ENCODE assay signal across 2 cellular contexts in the genomic region with DNA sequence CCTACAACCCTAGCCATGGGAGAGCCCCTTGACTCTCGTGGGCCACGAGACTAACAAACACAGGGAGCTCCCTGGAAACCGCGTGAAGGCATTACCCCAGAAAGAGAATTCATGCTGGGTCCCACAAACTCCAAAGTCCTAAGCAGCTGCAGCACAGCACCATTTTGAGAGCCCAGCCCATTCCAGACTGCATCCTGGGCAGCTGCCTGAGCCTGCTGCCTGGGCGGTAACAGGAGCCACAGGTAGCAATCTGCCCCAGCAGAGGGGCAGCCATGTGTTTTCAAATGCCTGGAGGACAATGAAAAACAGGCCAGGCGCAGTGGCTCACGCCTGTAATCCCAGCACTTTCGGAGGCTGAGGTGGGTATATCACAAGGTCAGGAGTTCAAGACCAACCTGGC.
TF ChIP-seq lines count a peak whose summit lies in the region.

No MANE protein-coding gene starts in this region.

TF ChIP-seq in GM23338, 12 proteins besides CTCF, POLR2A, EP300 and RAD21 (continues in another document):
- TF ChIP-seq, protein P1, sequence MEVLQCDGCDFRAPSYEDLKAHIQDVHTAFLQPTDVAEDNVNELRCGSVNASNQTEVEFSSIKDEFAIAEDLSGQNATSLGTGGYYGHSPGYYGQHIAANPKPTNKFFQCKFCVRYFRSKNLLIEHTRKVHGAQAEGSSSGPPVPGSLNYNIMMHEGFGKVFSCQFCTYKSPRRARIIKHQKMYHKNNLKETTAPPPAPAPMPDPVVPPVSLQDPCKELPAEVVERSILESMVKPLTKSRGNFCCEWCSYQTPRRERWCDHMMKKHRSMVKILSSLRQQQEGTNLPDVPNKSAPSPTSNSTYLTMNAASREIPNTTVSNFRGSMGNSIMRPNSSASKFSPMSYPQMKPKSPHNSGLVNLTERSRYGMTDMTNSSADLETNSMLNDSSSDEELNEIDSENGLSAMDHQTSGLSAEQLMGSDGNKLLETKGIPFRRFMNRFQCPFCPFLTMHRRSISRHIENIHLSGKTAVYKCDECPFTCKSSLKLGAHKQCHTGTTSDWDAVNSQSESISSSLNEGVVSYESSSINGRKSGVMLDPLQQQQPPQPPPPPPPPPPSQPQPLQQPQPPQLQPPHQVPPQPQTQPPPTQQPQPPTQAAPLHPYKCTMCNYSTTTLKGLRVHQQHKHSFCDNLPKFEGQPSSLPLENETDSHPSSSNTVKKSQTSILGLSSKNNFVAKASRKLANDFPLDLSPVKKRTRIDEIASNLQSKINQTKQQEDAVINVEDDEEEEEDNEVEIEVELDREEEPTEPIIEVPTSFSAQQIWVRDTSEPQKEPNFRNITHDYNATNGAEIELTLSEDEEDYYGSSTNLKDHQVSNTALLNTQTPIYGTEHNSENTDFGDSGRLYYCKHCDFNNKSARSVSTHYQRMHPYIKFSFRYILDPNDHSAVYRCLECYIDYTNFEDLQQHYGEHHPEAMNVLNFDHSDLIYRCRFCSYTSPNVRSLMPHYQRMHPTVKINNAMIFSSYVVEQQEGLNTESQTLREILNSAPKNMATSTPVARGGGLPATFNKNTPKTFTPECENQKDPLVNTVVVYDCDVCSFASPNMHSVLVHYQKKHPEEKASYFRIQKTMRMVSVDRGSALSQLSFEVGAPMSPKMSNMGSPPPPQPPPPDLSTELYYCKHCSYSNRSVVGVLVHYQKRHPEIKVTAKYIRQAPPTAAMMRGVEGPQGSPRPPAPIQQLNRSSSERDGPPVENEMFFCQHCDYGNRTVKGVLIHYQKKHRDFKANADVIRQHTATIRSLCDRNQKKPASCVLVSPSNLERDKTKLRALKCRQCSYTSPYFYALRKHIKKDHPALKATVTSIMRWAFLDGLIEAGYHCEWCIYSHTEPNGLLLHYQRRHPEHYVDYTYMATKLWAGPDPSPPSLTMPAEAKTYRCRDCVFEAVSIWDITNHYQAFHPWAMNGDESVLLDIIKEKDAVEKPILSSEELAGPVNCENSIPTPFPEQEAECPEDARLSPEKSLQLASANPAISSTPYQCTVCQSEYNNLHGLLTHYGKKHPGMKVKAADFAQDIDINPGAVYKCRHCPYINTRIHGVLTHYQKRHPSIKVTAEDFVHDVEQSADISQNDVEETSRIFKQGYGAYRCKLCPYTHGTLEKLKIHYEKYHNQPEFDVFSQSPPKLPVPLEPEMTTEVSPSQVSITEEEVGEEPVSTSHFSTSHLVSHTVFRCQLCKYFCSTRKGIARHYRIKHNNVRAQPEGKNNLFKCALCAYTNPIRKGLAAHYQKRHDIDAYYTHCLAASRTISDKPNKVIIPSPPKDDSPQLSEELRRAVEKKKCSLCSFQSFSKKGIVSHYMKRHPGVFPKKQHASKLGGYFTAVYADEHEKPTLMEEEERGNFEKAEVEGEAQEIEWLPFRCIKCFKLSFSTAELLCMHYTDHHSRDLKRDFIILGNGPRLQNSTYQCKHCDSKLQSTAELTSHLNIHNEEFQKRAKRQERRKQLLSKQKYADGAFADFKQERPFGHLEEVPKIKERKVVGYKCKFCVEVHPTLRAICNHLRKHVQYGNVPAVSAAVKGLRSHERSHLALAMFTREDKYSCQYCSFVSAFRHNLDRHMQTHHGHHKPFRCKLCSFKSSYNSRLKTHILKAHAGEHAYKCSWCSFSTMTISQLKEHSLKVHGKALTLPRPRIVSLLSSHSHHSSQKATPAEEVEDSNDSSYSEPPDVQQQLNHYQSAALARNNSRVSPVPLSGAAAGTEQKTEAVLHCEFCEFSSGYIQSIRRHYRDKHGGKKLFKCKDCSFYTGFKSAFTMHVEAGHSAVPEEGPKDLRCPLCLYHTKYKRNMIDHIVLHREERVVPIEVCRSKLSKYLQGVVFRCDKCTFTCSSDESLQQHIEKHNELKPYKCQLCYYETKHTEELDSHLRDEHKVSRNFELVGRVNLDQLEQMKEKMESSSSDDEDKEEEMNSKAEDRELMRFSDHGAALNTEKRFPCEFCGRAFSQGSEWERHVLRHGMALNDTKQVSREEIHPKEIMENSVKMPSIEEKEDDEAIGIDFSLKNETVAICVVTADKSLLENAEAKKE (CRISPR knock-in tag; IDR thresholded peaks at IDR 0.05): no peak
- no peak for TF ChIP-seq EZH2 (IDR thresholded peaks at IDR 0.05; ENCODE audit: low read depth, unreplicated experiment)
- TF ChIP-seq ZNF114 (CRISPR knock-in tag; IDR thresholded peaks at IDR 0.05): no peak
- TF ChIP-seq EZH2phosphoT487 (IDR thresholded peaks at IDR 0.05; ENCODE audit: unreplicated experiment): no peak
- TF ChIP-seq STAT1 (IDR thresholded peaks at IDR 0.05; ENCODE audit: unreplicated experiment): no peak
- TF ChIP-seq NANOG (IDR thresholded peaks at IDR 0.05; ENCODE audit: borderline replicate concordance): no peak
- no peak for TF ChIP-seq CREB1 (CRISPR knock-in tag; IDR thresholded peaks at IDR 0.05; ENCODE audit: low read depth)
- TF ChIP-seq POLR2AphosphoS5 (IDR thresholded peaks at IDR 0.05; ENCODE audit: low read depth): no peak
- TF ChIP-seq, protein P2, sequence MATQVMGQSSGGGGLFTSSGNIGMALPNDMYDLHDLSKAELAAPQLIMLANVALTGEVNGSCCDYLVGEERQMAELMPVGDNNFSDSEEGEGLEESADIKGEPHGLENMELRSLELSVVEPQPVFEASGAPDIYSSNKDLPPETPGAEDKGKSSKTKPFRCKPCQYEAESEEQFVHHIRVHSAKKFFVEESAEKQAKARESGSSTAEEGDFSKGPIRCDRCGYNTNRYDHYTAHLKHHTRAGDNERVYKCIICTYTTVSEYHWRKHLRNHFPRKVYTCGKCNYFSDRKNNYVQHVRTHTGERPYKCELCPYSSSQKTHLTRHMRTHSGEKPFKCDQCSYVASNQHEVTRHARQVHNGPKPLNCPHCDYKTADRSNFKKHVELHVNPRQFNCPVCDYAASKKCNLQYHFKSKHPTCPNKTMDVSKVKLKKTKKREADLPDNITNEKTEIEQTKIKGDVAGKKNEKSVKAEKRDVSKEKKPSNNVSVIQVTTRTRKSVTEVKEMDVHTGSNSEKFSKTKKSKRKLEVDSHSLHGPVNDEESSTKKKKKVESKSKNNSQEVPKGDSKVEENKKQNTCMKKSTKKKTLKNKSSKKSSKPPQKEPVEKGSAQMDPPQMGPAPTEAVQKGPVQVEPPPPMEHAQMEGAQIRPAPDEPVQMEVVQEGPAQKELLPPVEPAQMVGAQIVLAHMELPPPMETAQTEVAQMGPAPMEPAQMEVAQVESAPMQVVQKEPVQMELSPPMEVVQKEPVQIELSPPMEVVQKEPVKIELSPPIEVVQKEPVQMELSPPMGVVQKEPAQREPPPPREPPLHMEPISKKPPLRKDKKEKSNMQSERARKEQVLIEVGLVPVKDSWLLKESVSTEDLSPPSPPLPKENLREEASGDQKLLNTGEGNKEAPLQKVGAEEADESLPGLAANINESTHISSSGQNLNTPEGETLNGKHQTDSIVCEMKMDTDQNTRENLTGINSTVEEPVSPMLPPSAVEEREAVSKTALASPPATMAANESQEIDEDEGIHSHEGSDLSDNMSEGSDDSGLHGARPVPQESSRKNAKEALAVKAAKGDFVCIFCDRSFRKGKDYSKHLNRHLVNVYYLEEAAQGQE (IDR thresholded peaks at IDR 0.05; ENCODE audit: unreplicated experiment): no peak
- TF ChIP-seq, protein P3, sequence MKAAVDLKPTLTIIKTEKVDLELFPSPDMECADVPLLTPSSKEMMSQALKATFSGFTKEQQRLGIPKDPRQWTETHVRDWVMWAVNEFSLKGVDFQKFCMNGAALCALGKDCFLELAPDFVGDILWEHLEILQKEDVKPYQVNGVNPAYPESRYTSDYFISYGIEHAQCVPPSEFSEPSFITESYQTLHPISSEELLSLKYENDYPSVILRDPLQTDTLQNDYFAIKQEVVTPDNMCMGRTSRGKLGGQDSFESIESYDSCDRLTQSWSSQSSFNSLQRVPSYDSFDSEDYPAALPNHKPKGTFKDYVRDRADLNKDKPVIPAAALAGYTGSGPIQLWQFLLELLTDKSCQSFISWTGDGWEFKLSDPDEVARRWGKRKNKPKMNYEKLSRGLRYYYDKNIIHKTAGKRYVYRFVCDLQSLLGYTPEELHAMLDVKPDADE (IDR thresholded peaks at IDR 0.05): no peak

TF ChIP-seq in WTC11, 78 proteins besides CTCF, POLR2A, EP300 and RAD21 (continued from another document):
- TF ChIP-seq, protein P4, sequence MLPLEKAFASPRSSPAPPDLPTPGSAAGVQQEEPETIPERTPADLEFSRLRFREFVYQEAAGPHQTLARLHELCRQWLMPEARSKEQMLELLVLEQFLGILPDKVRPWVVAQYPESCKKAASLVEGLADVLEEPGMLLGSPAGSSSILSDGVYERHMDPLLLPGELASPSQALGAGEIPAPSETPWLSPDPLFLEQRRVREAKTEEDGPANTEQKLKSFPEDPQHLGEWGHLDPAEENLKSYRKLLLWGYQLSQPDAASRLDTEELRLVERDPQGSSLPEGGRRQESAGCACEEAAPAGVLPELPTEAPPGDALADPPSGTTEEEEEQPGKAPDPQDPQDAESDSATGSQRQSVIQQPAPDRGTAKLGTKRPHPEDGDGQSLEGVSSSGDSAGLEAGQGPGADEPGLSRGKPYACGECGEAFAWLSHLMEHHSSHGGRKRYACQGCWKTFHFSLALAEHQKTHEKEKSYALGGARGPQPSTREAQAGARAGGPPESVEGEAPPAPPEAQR (CRISPR knock-in tag; IDR thresholded peaks at IDR 0.05): no peak
- TF ChIP-seq RORB (CRISPR knock-in tag; IDR thresholded peaks at IDR 0.05) (no peak), TEAD4 (CRISPR knock-in tag; IDR thresholded peaks at IDR 0.05) (no peak), NR2C2 (CRISPR knock-in tag; IDR thresholded peaks at IDR 0.05) (no peak), FOXP1 (CRISPR knock-in tag; IDR thresholded peaks at IDR 0.05; ENCODE audit: borderline replicate concordance) (no peak), NFYB (CRISPR knock-in tag; conservative IDR thresholded peaks at IDR 0.05; ENCODE audit: low read depth) (no peak)
- TF ChIP-seq, protein P5, sequence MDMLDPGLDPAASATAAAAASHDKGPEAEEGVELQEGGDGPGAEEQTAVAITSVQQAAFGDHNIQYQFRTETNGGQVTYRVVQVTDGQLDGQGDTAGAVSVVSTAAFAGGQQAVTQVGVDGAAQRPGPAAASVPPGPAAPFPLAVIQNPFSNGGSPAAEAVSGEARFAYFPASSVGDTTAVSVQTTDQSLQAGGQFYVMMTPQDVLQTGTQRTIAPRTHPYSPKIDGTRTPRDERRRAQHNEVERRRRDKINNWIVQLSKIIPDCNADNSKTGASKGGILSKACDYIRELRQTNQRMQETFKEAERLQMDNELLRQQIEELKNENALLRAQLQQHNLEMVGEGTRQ (CRISPR knock-in tag; IDR thresholded peaks at IDR 0.05): no peak; the same call in 1 of the 2 replicates
